29 cellular contexts compared by ENCODE assay signal in genomic region chr11:625636-626319, GRCh38. TPM values are rescaled to one million over a fixed set of nuclear protein-coding genes. Genes with fewer than 3 reads are reported as not detected.
DNase-seq lines count a peak whose midpoint lies in the region; ATAC-seq and TF ChIP-seq lines count a peak whose summit lies in the region.
"Had no signal": no experiment of that assay in that cellular context is flagged by ENCODE, and none has a peak within 500 bp of the region (broad histone marks: within the 10 kb centered on the region; RNA-seq: fewer than 3 reads in every experiment).

No MANE protein-coding gene starts in this region.

- H3K4me3 ChIP-seq in right atrium auricular region (no peak overlapping the region), duodenal mucosa (ENCODE audit: low read depth in 1 of 2, low read length in 2 of 2) (peak overlapping the region; percentile 74 to 77), mucosa of rectum (ENCODE audit: low read length in 2 of 2) (peak overlapping the region; percentile 69 to 76)
- H3K4me3 ChIP-seq: lung, ovary, SJSA1 had no signal

- intact Hi-C loops in Right ventricle myocardium superior (cut with DNase I) = no loop called here

- DNase-seq in Right ventricle myocardium superior (no peak), right atrium auricular region (ENCODE audit: low spot score) (no peak), EL (no peak), GM10266 (ENCODE audit: extremely low spot score) (no peak)
- no peak for DNase-seq in activated T-cell treated with anti-CD3 and anti-CD28 coated beads, Interleukin-2, amount 50 U/mL, for 24 hours
- DNase-seq: activated gamma-delta T cell treated with Interleukin-2 at 50 U/mL for 16 hours; AML-193; CD8-positive, alpha-beta T cell; cerebellar nuclear complex; DMS 273 treated with DMSO at 0.1 percent for 48 hours; hippocampal formation; MM.1S; NCI-H1417; NCI-H2029 treated with DMSO at 0.1 percent for 48 hours; retina; stimulated activated CD4-positive, alpha-beta T cell treated with anti-CD3 and anti-CD28 coated beads, Interleukin-2, amount 100 ng/mL, for 24 hours; stimulated activated naive CD8-positive, alpha-beta T cell treated with anti-CD3 and anti-CD28 coated beads, Interleukin-15, Interleukin-2, amounts not matched to agents 100 U/mL and 50 U/mL, for 24 hours had no signal

- peaks cover 0 to 5% of the 10 kb centered on the region in 2 donors for H3K4me1 ChIP-seq in right atrium auricular region
- H3K4me1 ChIP-seq in duodenal mucosa (ENCODE audit: control insufficient read depth in 1 of 2, insufficient read depth in 2 of 2, low read length in 2 of 2) = peaks cover 10 to 19% of the 10 kb centered on the region in 2 donors
- peaks cover 11 to 20% of the 10 kb centered on the region in 2 donors for H3K4me1 ChIP-seq in mucosa of rectum (ENCODE audit: control insufficient read depth in 2 of 2, insufficient read depth in 2 of 2, low read length in 2 of 2)

- H3K27me3 Mint-ChIP-seq in activated T-cell treated with anti-CD3 and anti-CD28 coated beads, Interleukin-2, amount 50 U/mL, for 24 hours = peaks cover 45% of the 10 kb centered on the region

- peaks cover 0 to 3% of the 10 kb centered on the region in 2 donors for H3K27me3 ChIP-seq in right atrium auricular region
- H3K27me3 ChIP-seq in duodenal mucosa (ENCODE audit: control insufficient read depth in 1 of 2, insufficient read depth in 2 of 2, low read length in 2 of 2) = no peaks in the 10 kb centered on the region
- peaks cover 0 to 4% of the 10 kb centered on the region in 2 donors for H3K27me3 ChIP-seq in mucosa of rectum (ENCODE audit: control insufficient read depth in 2 of 2, insufficient read depth in 2 of 2, low read length in 2 of 2)
- H3K27me3 ChIP-seq: ovary, SJSA1 had no signal

- H3K9ac ChIP-seq in duodenal mucosa (ENCODE audit: low read depth in 1 of 2, low read length in 2 of 2) (peak overlapping the region; percentile 38 to 70), mucosa of rectum (ENCODE audit: low read depth in 1 of 2, low read length in 2 of 2) (peak overlapping the region; percentile 41 to 77)

- no peak overlapping the region for H3K4me3 Mint-ChIP-seq in activated T-cell treated with anti-CD3 and anti-CD28 coated beads, Interleukin-2, amount 50 U/mL, for 24 hours
- H3K4me3 Mint-ChIP-seq: CD8-positive, alpha-beta T cell had no signal

- H3K9me3 Mint-ChIP-seq in activated T-cell treated with anti-CD3 and anti-CD28 coated beads, Interleukin-2, amount 50 U/mL, for 24 hours = no peaks in the 10 kb centered on the region
- H3K9me3 Mint-ChIP-seq: CD8-positive, alpha-beta T cell had no signal

- no peak overlapping the region for H3K27ac Mint-ChIP-seq in activated T-cell treated with anti-CD3 and anti-CD28 coated beads, Interleukin-2, amount 50 U/mL, for 24 hours
- H3K27ac Mint-ChIP-seq: CD8-positive, alpha-beta T cell had no signal

- ATAC-seq in Right ventricle myocardium superior (ENCODE audit: poor library complexity) (peak; percentile 7), GM18868 (IDR thresholded peaks at IDR 0.05; ENCODE audit: unreplicated experiment) (no peak)
- ATAC-seq: CD8-positive, alpha-beta T cell; stimulated activated naive CD8-positive, alpha-beta T cell treated with anti-CD3 and anti-CD28 coated beads, Interleukin-15, Interleukin-2, amounts not matched to agents 100 U/mL and 50 U/mL, for 24 hours had no signal

- H3K9me3 ChIP-seq in right atrium auricular region (no peaks in the 10 kb centered on the region), duodenal mucosa (ENCODE audit: control insufficient read depth in 1 of 2, low read length in 2 of 2) (no peaks in the 10 kb centered on the region), mucosa of rectum (ENCODE audit: control insufficient read depth in 2 of 2, low read length in 2 of 2) (no peaks in the 10 kb centered on the region)
- H3K9me3 ChIP-seq: ovary, SJSA1 had no signal

- peaks cover 5% of the 10 kb centered on the region for H3K36me3 Mint-ChIP-seq in activated T-cell treated with anti-CD3 and anti-CD28 coated beads, Interleukin-2, amount 50 U/mL, for 24 hours (ENCODE audit: low read depth)
- H3K36me3 Mint-ChIP-seq: CD8-positive, alpha-beta T cell had no signal

- H3K36me3 ChIP-seq in right atrium auricular region = no peaks in the 10 kb centered on the region
- peaks cover 0 to 8% of the 10 kb centered on the region in 2 donors for H3K36me3 ChIP-seq in duodenal mucosa (ENCODE audit: control insufficient read depth in 1 of 2, insufficient read depth in 2 of 2, low read length in 2 of 2)
- H3K36me3 ChIP-seq in mucosa of rectum (ENCODE audit: control insufficient read depth in 2 of 2, insufficient read depth in 2 of 2, low read length in 2 of 2) = no peaks in the 10 kb centered on the region
- H3K36me3 ChIP-seq: ovary, SJSA1 had no signal

- H3K4me1 Mint-ChIP-seq in activated T-cell treated with anti-CD3 and anti-CD28 coated beads, Interleukin-2, amount 50 U/mL, for 24 hours (ENCODE audit: low read depth) = peaks cover 20% of the 10 kb centered on the region

- H3K27ac ChIP-seq in right atrium auricular region (no peak overlapping the region), duodenal mucosa (ENCODE audit: low read depth, low read length) (peak overlapping the region; percentile 92), mucosa of rectum (ENCODE audit: low read depth in 2 of 2, low read length in 2 of 2) (peak overlapping the region; percentile 96 to 99)
- H3K27ac ChIP-seq: HL-60, ovary, SJSA1 had no signal

- TF ChIP-seq CTCF in right atrium auricular region (IDR thresholded peaks at IDR 0.05) (no peak), GM10266 (IDR thresholded peaks at IDR 0.05; ENCODE audit: control insufficient read depth, insufficient read depth, low read depth, missing control alignments) (no peak)

RNA-seq across cellular contexts. Expression of gene CDHR5, which starts 1.0 kb away (rescaled TPM):
- total RNA-seq in Right ventricle myocardium superior = not detected
- total RNA-seq in right atrium auricular region = not detected
- total RNA-seq: A673; CD8-positive, alpha-beta T cell; G401; lung; SJSA1; temporal lobe; urinary bladder had no signal

RNA-seq across cellular contexts. Expression of gene SCT, which starts 1.2 kb away (rescaled TPM):
- total RNA-seq in Right ventricle myocardium superior = not detected
- not detected for total RNA-seq in right atrium auricular region
- total RNA-seq: A673; CD8-positive, alpha-beta T cell; G401; lung; mucosa of gallbladder; ovary; SJSA1; temporal lobe; urinary bladder had no signal

RNA-seq across cellular contexts. Expression of gene IRF7, which starts 10.0 kb away (rescaled TPM):
- total RNA-seq in Right ventricle myocardium superior (7.5 TPM), right atrium auricular region (10 to 100 TPM in 1 of 2 donors, 1 to 10 TPM in 1; 9.6 to 14.9 TPM)

RNA-seq across cellular contexts. Expression of gene DRD4, which starts 11.3 kb away (rescaled TPM):
- total RNA-seq in Right ventricle myocardium superior = not detected
- not detected for total RNA-seq in right atrium auricular region
- total RNA-seq: G401, SJSA1, temporal lobe, urinary bladder had no signal

RNA-seq across cellular contexts. Expression of gene PHRF1, which starts 49.5 kb away (rescaled TPM):
- total RNA-seq in Right ventricle myocardium superior (16.5 TPM), right atrium auricular region (10 to 100 TPM; 12.4 to 14.2 TPM)

Comparison
In these comparisons a context has a peak if more than half of its experiments do, and no peak if none do; other contexts are left out.
1. H3K27ac ChIP-seq: peak in duodenal mucosa (single experiment) and mucosa of rectum (2 of 2); none in right atrium auricular region (0 of 2).
2. H3K4me3 ChIP-seq: peak in duodenal mucosa (2 of 2) and mucosa of rectum (2 of 2); none in right atrium auricular region (0 of 2).